ENCODE assay signal across 8 cellular contexts in genomic region chr18:35582899-35583558, GRCh38. TPM values are rescaled to one million over a fixed set of nuclear protein-coding genes. Genes with fewer than 3 reads are reported as not detected.
DNase-seq lines count a peak whose midpoint lies in the region; TF ChIP-seq lines count a peak whose summit lies in the region.

No MANE protein-coding gene starts in this region.

- H3K4me3 Mint-ChIP-seq in T-helper 1 cell treated with Interleukin-12 subunit alpha and Interleukin-12 subunit beta and Interleukin-4 antibody, amounts not matched to agents 30 μg/mL and 1 μg/mL, for 36 hours, result peak overlapping the region; percentile 22

- peaks cover 8% of the 10 kb centered on the region for H3K27me3 Mint-ChIP-seq in T-helper 1 cell treated with Interleukin-12 subunit alpha and Interleukin-12 subunit beta and Interleukin-4 antibody, amounts not matched to agents 30 μg/mL and 1 μg/mL, for 36 hours (ENCODE audit: low read depth)

- peaks cover 14% of the 10 kb centered on the region for H3K9me3 Mint-ChIP-seq in T-helper 1 cell treated with Interleukin-12 subunit alpha and Interleukin-12 subunit beta and Interleukin-4 antibody, amounts not matched to agents 30 μg/mL and 1 μg/mL, for 36 hours

- H3K36me3 ChIP-seq in endocrine pancreas (ENCODE audit: control insufficient read depth, insufficient read depth, low read length) (no peaks in the 10 kb centered on the region), WERI-Rb-1 (no peaks in the 10 kb centered on the region)

- peak overlapping the region; percentile 29 for H3K27ac Mint-ChIP-seq in T-helper 1 cell treated with Interleukin-12 subunit alpha and Interleukin-12 subunit beta and Interleukin-4 antibody, amounts not matched to agents 30 μg/mL and 1 μg/mL, for 36 hours

- peaks cover 14% of the 10 kb centered on the region for H3K4me1 Mint-ChIP-seq in T-helper 1 cell treated with Interleukin-12 subunit alpha and Interleukin-12 subunit beta and Interleukin-4 antibody, amounts not matched to agents 30 μg/mL and 1 μg/mL, for 36 hours (ENCODE audit: low read depth)

- H3K9me3 ChIP-seq in endocrine pancreas (ENCODE audit: control insufficient read depth, low read length) (no peaks in the 10 kb centered on the region), WERI-Rb-1 (ENCODE audit: severe bottlenecking) (no peaks in the 10 kb centered on the region)

- H3K36me3 Mint-ChIP-seq in T-helper 1 cell treated with Interleukin-12 subunit alpha and Interleukin-12 subunit beta and Interleukin-4 antibody, amounts not matched to agents 30 μg/mL and 1 μg/mL, for 36 hours (ENCODE audit: low read depth), result peaks cover 9% of the 10 kb centered on the region

- H3K27me3 ChIP-seq in endocrine pancreas (ENCODE audit: control insufficient read depth, insufficient read depth, low read length) (no peaks in the 10 kb centered on the region), WERI-Rb-1 (ENCODE audit: insufficient read depth, low read depth, severe bottlenecking) (no peaks in the 10 kb centered on the region)

- H3K4me3 ChIP-seq in endocrine pancreas (ENCODE audit: control insufficient read depth, insufficient read depth, low read length) (peak overlapping the region; percentile 85), WERI-Rb-1 (ENCODE audit: low read depth, low read length) (no peak overlapping the region)

- H3K27ac ChIP-seq in WERI-Rb-1, result no peak overlapping the region

- DNase-seq in T-helper 1 cell (no peak), NCI-H526 (lab: John Stamatoyannopoulos, UW) (peak; percentile 75 to 79), pons (ENCODE audit: low spot score) (peak; percentile 17), mucosa of gallbladder (ENCODE audit: low spot score) (no peak), mesenteric fat pad (ENCODE audit: low spot score) (no peak), WERI-Rb-1 (no peak)

- TF ChIP-seq CTCF in WERI-Rb-1 (IDR thresholded peaks at IDR 0.05; ENCODE audit: low read depth, low read length), result no peak

- no peak overlapping the region for H3K9ac ChIP-seq in endocrine pancreas (ENCODE audit: control insufficient read depth, insufficient read depth, low read length)

- H3K4me1 ChIP-seq in endocrine pancreas (ENCODE audit: control insufficient read depth, insufficient read depth, low read length), result no peaks in the 10 kb centered on the region

RNA-seq across cellular contexts. Expression of gene GALNT1, which starts 1.5 kb away (rescaled TPM):
- total RNA-seq in mucosa of gallbladder, result 72.7 TPM
- 79.0 TPM for total RNA-seq in mesenteric fat pad

Comparison
In these comparisons a context has a peak if more than half of its experiments do, and no peak if none do; other contexts are left out.
1. DNase-seq: peak in NCI-H526 (2 of 2) and pons (single experiment); none in T-helper 1 cell (0 of 5), mucosa of gallbladder (single experiment), mesenteric fat pad (single experiment) and WERI-Rb-1 (single experiment).